8 cellular contexts compared by ENCODE assay signal in genomic region chr6:109690740-109691687, GRCh38. TPM values are rescaled to one million over a fixed set of nuclear protein-coding genes. Genes with fewer than 3 reads are reported as not detected.
A peak's percentile ranks its signal among the peaks of the same experiment; 100 is the strongest.
DNase-seq lines count a peak whose midpoint lies in the region; ATAC-seq and TF ChIP-seq lines count a peak whose summit lies in the region.

TSS of gene AK9 (minus strand) at chr6:109691202. CDS start at chr6:109675745, 15,457 bp downstream.
TSS of gene FIG4 (plus strand) at chr6:109691296. CDS start at chr6:109691436, 140 bp downstream.

- intact Hi-C loops in IMR-90 (cut with micrococcal nuclease) = loop anchor here (2.0 to 10.0 kb wide), 3 partner anchors 94 to 306 kb away; partner anchors contain the start of gene CD164
- intact Hi-C loops in OCI-LY7 (cut with micrococcal nuclease; ENCODE audit: unreplicated experiment) = loop anchor here (5.0 kb wide), 4 partner anchors 164 to 486 kb away; partner anchors contain the start of genes CD164, MICAL1 and WASF1

- H4K8ac ChIP-seq in IMR-90 (ENCODE audit: low read depth in 2 of 2, low read length in 2 of 2) = peak within 1 kb of the TSS; percentile 69 to 70; a peak in 3 of 4 replicates

- H3K4me2 ChIP-seq in IMR-90 (ENCODE audit: low read depth, low read length) (peak within 1 kb of the TSS; percentile 92), OCI-LY7 (ENCODE audit: low read length) (peak within 1 kb of the TSS; percentile 85)

- H3K9ac ChIP-seq in IMR-90 (ENCODE audit: low read depth, low read length) = peak within 1 kb of the TSS; percentile 79
- peak within 1 kb of the TSS; percentile 93 to 95 for H3K9ac ChIP-seq in mucosa of rectum (ENCODE audit: low read depth in 1 of 2, low read length in 2 of 2)

- no peak within 1 kb of the TSS for H2BK20ac ChIP-seq in IMR-90 (ENCODE audit: low read depth, low read length)

- BruUV-seq in IMR-90 (replicated peaks; lab: Mats Ljungman, UMichigan) (no TSS peak), OCI-LY7 (replicated peaks; lab: Mats Ljungman, UMichigan) (TSS peak; percentile 92)

- DNase-seq in DMS114 treated with DMSO at 0.1 percent for 48 hours (lab: John Stamatoyannopoulos, UW; ENCODE audit: unreplicated experiment) (peak; percentile 92), IMR-90 (peak; percentile 90), OCI-LY7 (ENCODE audit: low spot score) (peak; percentile 92), activated T-cell treated with anti-CD3 and anti-CD28 coated beads for 48 hours (ENCODE audit: low read depth) (peak; percentile 88), epithelial cell of proximal tubule (ENCODE audit: low read depth) (peak; percentile 59)
- DNase-seq in stimulated activated CD8-positive, alpha-beta memory T cell treated with anti-CD3 and anti-CD28 coated beads, Interleukin-4, amount 100 ng/mL, for 48 hours = peak; percentile 95

- H3K36me3 ChIP-seq in IMR-90 (ENCODE audit: control insufficient read depth, insufficient read depth, low read length) (no peaks in the 10 kb centered on the region), OCI-LY7 (ENCODE audit: insufficient read depth, low read length) (no peaks in the 10 kb centered on the region; the same call in 1 of the 2 replicates), mucosa of rectum (ENCODE audit: control insufficient read depth in 2 of 2, insufficient read depth in 2 of 2, low read length in 2 of 2) (no peaks in the 10 kb centered on the region)

- peak within 1 kb of the TSS; percentile 74 for H2AK9ac ChIP-seq in IMR-90 (replicated peaks; ENCODE audit: low read depth, low read length, poor library complexity)

- H3K56ac ChIP-seq in IMR-90 (ENCODE audit: extremely low read depth, insufficient read depth, low read length) = peak within 1 kb of the TSS; percentile 65; the same call in 1 of the 2 replicates

- WGBS in IMR-90 (ENCODE audit: extremely low coverage in 2 of 2, insufficient read length in 1 of 2), 2 experiments = 2% methylated on average over 10 of the region's 48 CpGs; no CpG with 5 or more reads in 1 of the 2 experiments

- TF ChIP-seq POLR2A in IMR-90 (IDR thresholded peaks at IDR 0.05; ENCODE audit: low read depth, low read length) = peak; percentile 58

- no peak within 1 kb of the TSS for H2AK5ac ChIP-seq in IMR-90 (ENCODE audit: low read depth, low read length)

- peak within 1 kb of the TSS; percentile 20; the same call in 1 of the 2 replicates for H3K14ac ChIP-seq in IMR-90 (replicated peaks; ENCODE audit: low read depth, low read length)

- TF ChIP-seq CTCF in IMR-90 (conservative IDR thresholded peaks at IDR 0.05; ENCODE audit: low read depth, low read length) (0 out of 2 replicates have a peak, but pooled peaks have one; percentile 13), OCI-LY7 (conservative IDR thresholded peaks at IDR 0.05; ENCODE audit: low read length) (peak; percentile 57), epithelial cell of proximal tubule (conservative IDR thresholded peaks at IDR 0.05; ENCODE audit: low read depth, low read length) (peak; percentile 31)

- H4K20me1 ChIP-seq in IMR-90 (ENCODE audit: insufficient read depth, low read length) (no peaks in the 10 kb centered on the region), OCI-LY7 (ENCODE audit: insufficient read depth, low read length) (no peaks in the 10 kb centered on the region)

- H3K23ac ChIP-seq in IMR-90 (ENCODE audit: low read depth, low read length) = peak within 1 kb of the TSS; percentile 29

- no peak within 1 kb of the TSS for H2BK120ac ChIP-seq in IMR-90 (ENCODE audit: low read depth, low read length)

- no peaks in the 10 kb centered on the region; the same call in 1 of the 2 replicates for H3K4me1 ChIP-seq in IMR-90 (ENCODE audit: control insufficient read depth, insufficient read depth, low read length)
- peaks cover 27% of the 10 kb centered on the region for H3K4me1 ChIP-seq in OCI-LY7 (ENCODE audit: insufficient read depth, low read length, poor library complexity, severe bottlenecking)
- H3K4me1 ChIP-seq in mucosa of rectum (ENCODE audit: control insufficient read depth in 2 of 2, insufficient read depth in 2 of 2, low read length in 2 of 2) = peaks cover 0 to 7% of the 10 kb centered on the region in 2 donors

- TF ChIP-seq RAD21 in IMR-90 (IDR thresholded peaks at IDR 0.05; ENCODE audit: low read length) = peak; percentile 41

- CTCF ChIA-PET in IMR-90 (lab: Yijun Ruan, JAX) (interaction anchor here (1.2 kb wide), 1 partner anchor 349 kb away, joined by 3 read pairs; no protein-coding TSS in a partner anchor), OCI-LY7 (lab: Charles Lee; ENCODE audit: unreplicated experiment) (interaction anchor here (0.6 to 1.3 kb wide), 2 partner anchors 10 to 237 kb away, joined by 3 read pairs; no protein-coding TSS in a partner anchor)

- no peak within 1 kb of the TSS; the same call in 2 of the 3 replicates for H2BK15ac ChIP-seq in IMR-90 (ENCODE audit: low read depth, low read length)

- H3K27ac ChIP-seq in IMR-90 (ENCODE audit: insufficient read depth, low read length) (peak within 1 kb of the TSS; percentile 41), OCI-LY7 (ENCODE audit: low read depth, low read length, poor library complexity, severe bottlenecking) (peak within 1 kb of the TSS; percentile 31), mucosa of rectum (ENCODE audit: low read depth in 2 of 2, low read length in 2 of 2) (peak within 1 kb of the TSS; percentile 91 to 94)

- H3K9me1 ChIP-seq in IMR-90 (ENCODE audit: insufficient read depth, low read length) = no peaks in the 10 kb centered on the region

- ATAC-seq in GM21528 (IDR thresholded peaks at IDR 0.05; ENCODE audit: low FRiP score, unreplicated experiment) (peak; percentile 96), IMR-90 (ENCODE audit: low read depth) (peak; percentile 99)

- H3K4ac ChIP-seq in IMR-90 (ENCODE audit: low read depth, low read length) = peak within 1 kb of the TSS; percentile 54

- H3K18ac ChIP-seq in IMR-90 (ENCODE audit: low read depth, low read length) = peak within 1 kb of the TSS; percentile 16; the same call in 1 of the 2 replicates

- peak within 1 kb of the TSS; percentile 25 for H2BK5ac ChIP-seq in IMR-90 (ENCODE audit: low read depth, low read length, poor library complexity, severe bottlenecking)

- no peaks in the 10 kb centered on the region for H3K9me3 ChIP-seq in IMR-90 (ENCODE audit: control insufficient read depth, insufficient read depth, low read length)
- no peaks in the 10 kb centered on the region; the same call in 1 of the 2 replicates for H3K9me3 ChIP-seq in OCI-LY7 (ENCODE audit: low read length)
- no peaks in the 10 kb centered on the region for H3K9me3 ChIP-seq in mucosa of rectum (ENCODE audit: control insufficient read depth in 2 of 2, low read length in 2 of 2)

- H3K27me3 ChIP-seq in IMR-90 (ENCODE audit: control insufficient read depth, insufficient read depth, low read length) = no peaks in the 10 kb centered on the region
- H3K27me3 ChIP-seq in mucosa of rectum (ENCODE audit: control insufficient read depth in 2 of 2, insufficient read depth in 2 of 2, low read length in 2 of 2) = no peaks in the 10 kb centered on the region

- H3K79me2 ChIP-seq in OCI-LY7 (ENCODE audit: insufficient read depth, low read depth, low read length) = peaks cover 12% of the 10 kb centered on the region; the same call in 1 of the 2 replicates

- POLR2A ChIA-PET in IMR-90 (lab: Charles Lee; ENCODE audit: unreplicated experiment) (no interaction called here), OCI-LY7 (lab: Charles Lee) (interaction anchor here (0.8 to 1.5 kb wide), 4 partner anchors 8 to 489 kb away, joined by 3 to 4 read pairs (median 4); no protein-coding TSS in a partner anchor)

- no peaks in the 10 kb centered on the region for H3K9me2 ChIP-seq in OCI-LY7 (ENCODE audit: insufficient read depth, low read length)

- H3K4me3 ChIP-seq in IMR-90 (ENCODE audit: insufficient read depth, low read depth, low read length) = peak within 1 kb of the TSS; percentile 74
- peak within 1 kb of the TSS; percentile 93 for H3K4me3 ChIP-seq in OCI-LY7 (ENCODE audit: low read depth, low read length, poor library complexity, severe bottlenecking)
- H3K4me3 ChIP-seq in epithelial cell of proximal tubule (ENCODE audit: low read depth, low read length) = peak within 1 kb of the TSS; percentile 90
- peak within 1 kb of the TSS; percentile 82 to 95 for H3K4me3 ChIP-seq in mucosa of rectum (ENCODE audit: low read length in 2 of 2)

- H2AFZ ChIP-seq in IMR-90 (replicated peaks; ENCODE audit: low read length, poor library complexity) (peak within 1 kb of the TSS; percentile 97), OCI-LY7 (ENCODE audit: low read length) (peak within 1 kb of the TSS; percentile 100)

- in situ Hi-C loops in IMR-90 (cut with MboI; ENCODE audit: low sequenced_read_pairs) = loop anchor here (5.0 kb wide), 1 partner anchor 164 kb away; no protein-coding TSS in a partner anchor

- peak within 1 kb of the TSS; percentile 82 for H4K5ac ChIP-seq in IMR-90 (ENCODE audit: low read depth, low read length)

- H3K79me1 ChIP-seq in IMR-90 (ENCODE audit: low read depth in 1 of 2, low read length in 2 of 2) = peaks cover 3 to 4% of the 10 kb centered on the region in 2 experiments; a peak in 2 of 4 replicates

- no peak within 1 kb of the TSS for H4K91ac ChIP-seq in IMR-90 (ENCODE audit: insufficient read depth, low read depth, low read length)

- dilution Hi-C loops in IMR-90 (cut with HindIII; ENCODE audit: low sequenced_read_pairs, unreplicated experiment) = no loop called here

TF ChIP-seq in IMR-90, 13 proteins besides CTCF, POLR2A, EP300 and RAD21:
- TF ChIP-seq MAZ (IDR thresholded peaks at IDR 0.05; ENCODE audit: borderline replicate concordance, low read depth, low read length) = peak; percentile 65; the same call in 1 of the 2 replicates
- no peak for TF ChIP-seq RFX5 (IDR thresholded peaks at IDR 0.05; ENCODE audit: low read depth, low read length)
- no peak for TF ChIP-seq BHLHE40 (IDR thresholded peaks at IDR 0.05; ENCODE audit: low read depth, low read length)

RNA-seq across cellular contexts. Expression of gene AK9, which starts in this region (rescaled TPM):
- 1.8 and 2.2 TPM in 2 replicates for total RNA-seq in IMR-90 (2012; rRNA removed)
- 1.2 and 1.7 TPM in 2 replicates for polyA plus RNA-seq in IMR-90 (2012; rRNA removed)
- 0.22 and 0.39 TPM in 2 replicates for polyA plus RNA-seq in IMR-90 (2012; cell fraction: cytosol; rRNA removed)
- polyA plus RNA-seq in IMR-90 (2012; cell fraction: nucleus; rRNA removed; ENCODE audit: low replicate concordance) = 0.24 and 2.4 TPM in 2 replicates
- 2.0 and 6.7 TPM in 2 replicates for total RNA-seq in OCI-LY7 (2014; rRNA removed; shearing (Covaris generic))
- 4.9 and 5.7 TPM in 2 replicates for total RNA-seq in OCI-LY7 (2022)
- 1.4 and 4.5 TPM in 2 replicates for total RNA-seq in epithelial cell of proximal tubule

RNA-seq across cellular contexts. Expression of gene FIG4, which starts in this region (rescaled TPM):
- total RNA-seq in IMR-90 (2012; rRNA removed) = 15.4 and 19.7 TPM in 2 replicates
- polyA plus RNA-seq in IMR-90 (2012; rRNA removed) = 11.3 and 12.1 TPM in 2 replicates
- 3.4 and 4.7 TPM in 2 replicates for polyA plus RNA-seq in IMR-90 (2012; cell fraction: cytosol; rRNA removed)
- polyA plus RNA-seq in IMR-90 (2012; cell fraction: nucleus; rRNA removed; ENCODE audit: low replicate concordance) = 2.2 and 13.6 TPM in 2 replicates
- total RNA-seq in OCI-LY7 (2014; rRNA removed; shearing (Covaris generic)) = 10.4 and 13.3 TPM in 2 replicates
- 22.9 and 28.9 TPM in 2 replicates for total RNA-seq in OCI-LY7 (2022)
- 10.8 and 15.5 TPM in 2 replicates for total RNA-seq in epithelial cell of proximal tubule

Comparison
In these comparisons a context has a peak if more than half of its experiments do, and no peak if none do; other contexts are left out.
1. Peak in every context shown above with its lines: DNase-seq, ATAC-seq, H3K4me3 ChIP-seq and H3K27ac ChIP-seq.
2. H3K27ac ChIP-seq: peak in every context shown above with its lines; median percentile 92 in mucosa of rectum; 41 in IMR-90; 31 in OCI-LY7.